ENCODE assay signal across 8 cellular contexts in the genomic region with DNA sequence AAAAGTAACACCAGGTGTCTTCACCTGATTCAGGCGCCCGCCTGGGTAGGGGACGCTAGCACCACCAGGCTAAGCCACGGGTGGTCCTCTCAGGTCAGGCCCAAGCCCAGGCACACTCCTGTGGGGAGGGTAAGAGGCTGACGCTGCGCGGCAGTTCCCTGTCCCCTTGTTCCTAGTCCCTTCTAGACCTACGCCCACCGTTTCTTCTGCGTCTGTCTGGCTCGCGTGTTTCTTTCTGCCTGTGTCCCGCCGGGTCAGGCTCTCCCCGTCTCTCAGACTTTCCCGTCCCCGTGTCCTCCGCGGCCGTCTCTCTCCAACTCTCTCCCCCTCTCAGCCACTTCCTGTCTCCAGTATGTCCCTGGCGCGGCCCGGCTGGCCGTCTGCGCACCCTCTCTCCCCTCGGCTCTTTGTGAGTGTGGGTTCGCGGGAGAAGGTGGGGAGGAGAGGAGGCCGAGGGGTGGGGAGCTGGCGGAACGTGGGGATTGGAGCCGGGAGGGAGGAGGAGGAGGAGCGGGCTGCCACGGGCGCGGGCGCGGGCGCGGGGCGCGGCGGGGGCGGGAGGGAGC. TPM values are rescaled to one million over a fixed set of nuclear protein-coding genes. Genes with fewer than 3 reads are reported as not detected.
DNase-seq lines count a peak whose midpoint lies in the region; ATAC-seq, FAIRE-seq and TF ChIP-seq lines count a peak whose summit lies in the region.

No MANE protein-coding gene starts in this region.

- TF ChIP-seq CTCF in DND-41 (IDR thresholded peaks at IDR 0.05; ENCODE audit: borderline replicate concordance, extremely low read depth, low read length, poor library complexity, severe bottlenecking) (no peak), HepG2 (CRISPR knock-in tag; IDR thresholded peaks at IDR 0.05) (no peak; the same call in 1 of the 2 replicates)

- H3K9ac ChIP-seq in DND-41 (ENCODE audit: low read depth, low read length) (peak overlapping the region; percentile 65), HepG2 (ENCODE audit: insufficient read depth, low read depth, low read length) (peak overlapping the region; percentile 83)

- no peak for FAIRE-seq in HepG2 (lab: Jason Lieb, UNC)

- intact Hi-C loops in HepG2 (cut with micrococcal nuclease; ENCODE audit: unreplicated experiment), result no loop called here

- WGBS in HepG2 (ENCODE audit: low lambda C conversion rate), result 1% methylated on average over 27 of the region's 44 CpGs

- H3K27me3 ChIP-seq in DND-41 (ENCODE audit: insufficient read depth, low read length, poor library complexity) (peaks cover 8% of the 10 kb centered on the region), HepG2 (ENCODE audit: control insufficient read depth in 1 of 2, insufficient read depth in 2 of 2, low read length in 2 of 2) (no peaks in the 10 kb centered on the region; a peak in 1 of 5 replicates)

- no peaks in the 10 kb centered on the region for H4K20me1 ChIP-seq in DND-41 (ENCODE audit: insufficient read depth, low read length)
- H4K20me1 ChIP-seq in HepG2 (ENCODE audit: insufficient read depth, low read length), result no peaks in the 10 kb centered on the region

- no peak for TF ChIP-seq RAD21 in HepG2 (CRISPR knock-in tag; IDR thresholded peaks at IDR 0.05)

- H2AFZ ChIP-seq in DND-41 (ENCODE audit: low read depth, low read length) (peak overlapping the region; percentile 96), HepG2 (ENCODE audit: low read length) (no peak overlapping the region)

- TSS peak; percentile 39 for BruUV-seq in HepG2 (replicated peaks; lab: Mats Ljungman, UMichigan)

- peak; percentile 53 for ATAC-seq in DND-41 (ENCODE audit: insufficient read depth, low read depth)
- ATAC-seq in GM21737 (IDR thresholded peaks at IDR 0.05; ENCODE audit: unreplicated experiment), result peak; percentile 25
- peak; percentile 3; the same call in 2 of the 3 replicates for ATAC-seq in HepG2
- ATAC-seq in HG03378 (IDR thresholded peaks at IDR 0.05; ENCODE audit: unreplicated experiment), result no peak

- in situ Hi-C loops in HepG2 (cut with HindIII; ENCODE audit: extremely low pct_ligation_motif_present, low pct_unique_long_range_greater_than_20kb), result no loop called here

- DNase-seq in DND-41 (peak; percentile 57), LoVo (ENCODE audit: low spot score) (peak; percentile 42), UCSD-AML1 (lab: John Stamatoyannopoulos, UW; ENCODE audit: unreplicated experiment) (peak; percentile 81), dermis microvascular lymphatic vessel endothelial cell (ENCODE audit: low read depth in 2 of 2) (peak; percentile 27 to 71), HepG2 (ENCODE audit: low spot score) (peak; percentile 51)
- DNase-seq in stimulated activated CD4-positive, alpha-beta T cell treated with anti-CD3 and anti-CD28 coated beads, Interleukin-4, amount 100 ng/mL, for 1 hour, result peak; percentile 37

- H3K4me1 ChIP-seq in DND-41 (ENCODE audit: insufficient read depth, low read length) (peaks cover 18% of the 10 kb centered on the region), HepG2 (ENCODE audit: insufficient read depth, low read length) (peaks cover 77% of the 10 kb centered on the region)

- H3K4me2 ChIP-seq in DND-41 (ENCODE audit: insufficient read depth, low read length), result peak overlapping the region; percentile 99
- H3K4me2 ChIP-seq in HepG2 (ENCODE audit: low read depth, low read length), result peak overlapping the region; percentile 99

- peak in 1 of 2 experiments; percentile 52; a peak in 2 of 4 replicates for TF ChIP-seq POLR2A in HepG2 (IDR thresholded peaks at IDR 0.05; ENCODE audit: insufficient read depth in 1 of 2, low read depth in 2 of 2, low read length in 2 of 2)

- H3K36me3 ChIP-seq in DND-41 (ENCODE audit: insufficient read depth, low read length) (no peaks in the 10 kb centered on the region), HepG2 (replicated peaks in 1 of 2; ENCODE audit: control insufficient read depth in 1 of 2, insufficient read depth in 2 of 2, low read length in 2 of 2) (no peaks in the 10 kb centered on the region)

- POLR2A ChIA-PET in HepG2 (lab: Yijun Ruan, JAX), result interaction anchor here (0.7 to 8.3 kb wide), 12 partner anchors 9 to 162 kb away, joined by 3 to 83 read pairs (median 6); a partner anchor contains a TSS

- H3K9me3 ChIP-seq in DND-41 (ENCODE audit: insufficient read depth, low read length, severe bottlenecking) (no peaks in the 10 kb centered on the region), HepG2 (ENCODE audit: low read length) (no peaks in the 10 kb centered on the region)

- peak overlapping the region; percentile 37 to 81 for H3K4me3 ChIP-seq in DND-41 (ENCODE audit: low read depth in 1 of 2, low read length in 2 of 2)
- H3K4me3 ChIP-seq in HepG2 (replicated peaks in 1 of 3; ENCODE audit: insufficient read depth in 1 of 3, low read depth in 2 of 3, low read length in 3 of 3), result peak overlapping the region; percentile 77 to 91 (median 83)

- CTCF ChIA-PET in HepG2 (lab: Yijun Ruan, JAX; ENCODE audit: low intra/inter-chr PET ratio, low total read pairs), result interaction anchor here (1.6 to 1.7 kb wide), 2 partner anchors 8 to 14 kb away, joined by 4 read pairs; no protein-coding TSS in a partner anchor

- TF ChIP-seq EP300 in HepG2 (IDR thresholded peaks at IDR 0.05; ENCODE audit: low read depth in 2 of 2, low read length in 2 of 2), result no peak
- no peak for TF ChIP-seq EP300 in HepG2 (CRISPR knock-in tag; IDR thresholded peaks at IDR 0.05; ENCODE audit: borderline replicate concordance)

- H3K27ac ChIP-seq in DND-41 (ENCODE audit: low read length), result peak overlapping the region; percentile 37; the same call in 1 of the 2 replicates
- peak overlapping the region; percentile 70 for H3K27ac ChIP-seq in HepG2 (ENCODE audit: extremely low read length, insufficient read depth, low read length)

- H3K79me2 ChIP-seq in DND-41 (ENCODE audit: insufficient read depth, low read length) (no peaks in the 10 kb centered on the region), HepG2 (ENCODE audit: insufficient read depth, low read length) (peaks cover 10% of the 10 kb centered on the region)

RNA-seq across cellular contexts. Expression of a gene that starts 3.1 kb away (rescaled TPM):
- 16.7 and 26.7 TPM in 2 replicates for total RNA-seq in dermis microvascular lymphatic vessel endothelial cell
- 3.2 and 8.9 TPM in 2 replicates for total RNA-seq in HepG2 (2016; rRNA removed; fragmentation: Illumina TruSeq; extraction: Trizol)
- 3.1 and 5.0 TPM in 2 replicates for total RNA-seq in HepG2 (2016; cell fraction: cytosol; rRNA removed; fragmentation: Illumina TruSeq; extraction: Trizol; ENCODE audit: low read depth)
- total RNA-seq in HepG2 (2016; cell fraction: insoluble cytoplasmic fraction; rRNA removed; fragmentation: Illumina TruSeq; extraction: Trizol), result 2.8 and 9.5 TPM in 2 replicates
- 3.1 and 3.8 TPM in 2 replicates for total RNA-seq in HepG2 (2016; cell fraction: membrane; rRNA removed; fragmentation: Illumina TruSeq; extraction: Trizol)
- total RNA-seq in HepG2 (2016; cell fraction: nucleus; rRNA removed; fragmentation: Illumina TruSeq; extraction: Trizol), result 13.3 and 14.8 TPM in 2 replicates
- 18.0 and 20.4 TPM in 2 replicates for polyA plus RNA-seq in HepG2 (2011; rRNA removed)
- polyA plus RNA-seq in HepG2 (2011; cell fraction: cytosol; rRNA removed), result 3.9 and 6.8 TPM in 2 replicates
- 181 and 258 TPM in 2 replicates for polyA plus RNA-seq in HepG2 (2011; cell fraction: nucleus; rRNA removed)
- 13.0 and 15.3 TPM in 2 replicates for polyA plus RNA-seq in HepG2 (2012)
- polyA plus RNA-seq in HepG2 (2016; cell fraction: cytosol; fragmentation: Illumina TruSeq; extraction: Trizol; ENCODE audit: low read depth), result 0.96 and 1.4 TPM in 2 replicates
- polyA plus RNA-seq in HepG2 (2016; cell fraction: insoluble cytoplasmic fraction; fragmentation: Illumina TruSeq; extraction: Trizol; ENCODE audit: low read depth), result 5.7 and 8.2 TPM in 2 replicates
- 2.0 and 4.2 TPM in 2 replicates for polyA plus RNA-seq in HepG2 (2016; cell fraction: membrane; fragmentation: Illumina TruSeq; extraction: Trizol; ENCODE audit: low read depth)
- 34.1 and 49.0 TPM in 2 replicates for polyA plus RNA-seq in HepG2 (2016; cell fraction: nucleus; fragmentation: Illumina TruSeq; extraction: Trizol; ENCODE audit: insufficient read depth, low read depth)
- 34.0 and 38.3 TPM in 2 replicates for polyA minus RNA-seq in HepG2 (2011; rRNA and poly(A)+ RNA removed; ENCODE audit: low replicate concordance)
- 9.9 and 10.3 TPM in 2 replicates for polyA minus RNA-seq in HepG2 (2011; cell fraction: cytosol; rRNA and poly(A)+ RNA removed)
- 63.8 and 80.3 TPM in 2 replicates for polyA minus RNA-seq in HepG2 (2011; cell fraction: nucleus; rRNA and poly(A)+ RNA removed)

RNA-seq across cellular contexts. Expression of a gene that starts 32.5 kb away (rescaled TPM):
- 9.8 and 15.4 TPM in 2 replicates for total RNA-seq in dermis microvascular lymphatic vessel endothelial cell
- 9.0 and 9.2 TPM in 2 replicates for total RNA-seq in HepG2 (2016; rRNA removed; fragmentation: Illumina TruSeq; extraction: Trizol)
- 0.79 and 1.3 TPM in 2 replicates for total RNA-seq in HepG2 (2016; cell fraction: cytosol; rRNA removed; fragmentation: Illumina TruSeq; extraction: Trizol; ENCODE audit: low read depth)
- total RNA-seq in HepG2 (2016; cell fraction: insoluble cytoplasmic fraction; rRNA removed; fragmentation: Illumina TruSeq; extraction: Trizol), result 7.9 and 8.6 TPM in 2 replicates
- total RNA-seq in HepG2 (2016; cell fraction: membrane; rRNA removed; fragmentation: Illumina TruSeq; extraction: Trizol), result 2.8 and 3.1 TPM in 2 replicates
- total RNA-seq in HepG2 (2016; cell fraction: nucleus; rRNA removed; fragmentation: Illumina TruSeq; extraction: Trizol), result 5.1 and 5.3 TPM in 2 replicates
- 9.2 and 10.7 TPM in 2 replicates for polyA plus RNA-seq in HepG2 (2011; rRNA removed)
- 11.7 and 12.2 TPM in 2 replicates for polyA plus RNA-seq in HepG2 (2011; cell fraction: cytosol; rRNA removed)
- polyA plus RNA-seq in HepG2 (2011; cell fraction: nucleus; rRNA removed), result 12.1 and 12.6 TPM in 2 replicates
- 6.0 and 9.7 TPM in 2 replicates for polyA plus RNA-seq in HepG2 (2012)
- polyA plus RNA-seq in HepG2 (2016; cell fraction: cytosol; fragmentation: Illumina TruSeq; extraction: Trizol; ENCODE audit: low read depth), result 0.86 and 1.1 TPM in 2 replicates
- polyA plus RNA-seq in HepG2 (2016; cell fraction: insoluble cytoplasmic fraction; fragmentation: Illumina TruSeq; extraction: Trizol; ENCODE audit: low read depth), result 11.6 and 12.5 TPM in 2 replicates
- polyA plus RNA-seq in HepG2 (2016; cell fraction: membrane; fragmentation: Illumina TruSeq; extraction: Trizol; ENCODE audit: low read depth), result 2.0 and 3.3 TPM in 2 replicates
- 7.6 and 8.3 TPM in 2 replicates for polyA plus RNA-seq in HepG2 (2016; cell fraction: nucleus; fragmentation: Illumina TruSeq; extraction: Trizol; ENCODE audit: insufficient read depth, low read depth)
- 27.5 and 69.5 TPM in 2 replicates for polyA minus RNA-seq in HepG2 (2011; rRNA and poly(A)+ RNA removed; ENCODE audit: low replicate concordance)
- 8.3 and 10.6 TPM in 2 replicates for polyA minus RNA-seq in HepG2 (2011; cell fraction: cytosol; rRNA and poly(A)+ RNA removed)
- 9.5 and 12.8 TPM in 2 replicates for polyA minus RNA-seq in HepG2 (2011; cell fraction: nucleus; rRNA and poly(A)+ RNA removed)

RNA-seq across cellular contexts. Expression of a gene that starts 40.5 kb away (rescaled TPM):
- total RNA-seq in dermis microvascular lymphatic vessel endothelial cell, result 834 and 1,072 TPM in 2 replicates
- 548 and 779 TPM in 2 replicates for total RNA-seq in HepG2 (2016; rRNA removed; fragmentation: Illumina TruSeq; extraction: Trizol)
- total RNA-seq in HepG2 (2016; cell fraction: cytosol; rRNA removed; fragmentation: Illumina TruSeq; extraction: Trizol; ENCODE audit: low read depth), result 127 and 150 TPM in 2 replicates
- total RNA-seq in HepG2 (2016; cell fraction: insoluble cytoplasmic fraction; rRNA removed; fragmentation: Illumina TruSeq; extraction: Trizol), result 568 and 746 TPM in 2 replicates
- 454 and 551 TPM in 2 replicates for total RNA-seq in HepG2 (2016; cell fraction: membrane; rRNA removed; fragmentation: Illumina TruSeq; extraction: Trizol)
- 263 and 291 TPM in 2 replicates for total RNA-seq in HepG2 (2016; cell fraction: nucleus; rRNA removed; fragmentation: Illumina TruSeq; extraction: Trizol)
- 327 and 416 TPM in 2 replicates for polyA plus RNA-seq in HepG2 (2011; rRNA removed)
- 501 and 516 TPM in 2 replicates for polyA plus RNA-seq in HepG2 (2011; cell fraction: cytosol; rRNA removed)
- 203 and 222 TPM in 2 replicates for polyA plus RNA-seq in HepG2 (2011; cell fraction: nucleus; rRNA removed)
- 450 and 479 TPM in 2 replicates for polyA plus RNA-seq in HepG2 (2012)
- polyA plus RNA-seq in HepG2 (2016; cell fraction: cytosol; fragmentation: Illumina TruSeq; extraction: Trizol; ENCODE audit: low read depth), result 74.7 and 91.4 TPM in 2 replicates
- 445 and 458 TPM in 2 replicates for polyA plus RNA-seq in HepG2 (2016; cell fraction: insoluble cytoplasmic fraction; fragmentation: Illumina TruSeq; extraction: Trizol; ENCODE audit: low read depth)
- 254 and 316 TPM in 2 replicates for polyA plus RNA-seq in HepG2 (2016; cell fraction: membrane; fragmentation: Illumina TruSeq; extraction: Trizol; ENCODE audit: low read depth)
- 258 and 266 TPM in 2 replicates for polyA plus RNA-seq in HepG2 (2016; cell fraction: nucleus; fragmentation: Illumina TruSeq; extraction: Trizol; ENCODE audit: insufficient read depth, low read depth)
- 738 and 1,247 TPM in 2 replicates for polyA minus RNA-seq in HepG2 (2011; rRNA and poly(A)+ RNA removed; ENCODE audit: low replicate concordance)
- polyA minus RNA-seq in HepG2 (2011; cell fraction: cytosol; rRNA and poly(A)+ RNA removed), result 496 and 595 TPM in 2 replicates
- polyA minus RNA-seq in HepG2 (2011; cell fraction: nucleus; rRNA and poly(A)+ RNA removed), result 250 and 365 TPM in 2 replicates

RNA-seq across cellular contexts. Expression of a gene that starts 50.7 kb away (rescaled TPM):
- total RNA-seq in dermis microvascular lymphatic vessel endothelial cell (2.7 and 6.9 TPM in 2 replicates), HepG2 (2016; rRNA removed; fragmentation: Illumina TruSeq; extraction: Trizol) (2.1 and 3.9 TPM in 2 replicates)
- 5.3 and 5.9 TPM in 2 replicates for total RNA-seq in HepG2 (2016; cell fraction: cytosol; rRNA removed; fragmentation: Illumina TruSeq; extraction: Trizol; ENCODE audit: low read depth)
- 2.5 and 4.7 TPM in 2 replicates for total RNA-seq in HepG2 (2016; cell fraction: insoluble cytoplasmic fraction; rRNA removed; fragmentation: Illumina TruSeq; extraction: Trizol)
- total RNA-seq in HepG2 (2016; cell fraction: membrane; rRNA removed; fragmentation: Illumina TruSeq; extraction: Trizol), result 3.3 and 3.5 TPM in 2 replicates
- total RNA-seq in HepG2 (2016; cell fraction: nucleus; rRNA removed; fragmentation: Illumina TruSeq; extraction: Trizol), result 1.9 and 3.2 TPM in 2 replicates
- polyA plus RNA-seq in HepG2 (2011; rRNA removed), result 22.6 and 25.2 TPM in 2 replicates
- 19.0 and 41.0 TPM in 2 replicates for polyA plus RNA-seq in HepG2 (2011; cell fraction: cytosol; rRNA removed)
- 8.4 and 9.6 TPM in 2 replicates for polyA plus RNA-seq in HepG2 (2011; cell fraction: nucleus; rRNA removed)
- polyA plus RNA-seq in HepG2 (2012), result 3.4 and 4.6 TPM in 2 replicates
- polyA plus RNA-seq in HepG2 (2016; cell fraction: cytosol; fragmentation: Illumina TruSeq; extraction: Trizol; ENCODE audit: low read depth), result 4.2 and 5.7 TPM in 2 replicates
- 2.0 and 2.4 TPM in 2 replicates for polyA plus RNA-seq in HepG2 (2016; cell fraction: insoluble cytoplasmic fraction; fragmentation: Illumina TruSeq; extraction: Trizol; ENCODE audit: low read depth)
- 3.2 and 3.8 TPM in 2 replicates for polyA plus RNA-seq in HepG2 (2016; cell fraction: membrane; fragmentation: Illumina TruSeq; extraction: Trizol; ENCODE audit: low read depth)
- polyA plus RNA-seq in HepG2 (2016; cell fraction: nucleus; fragmentation: Illumina TruSeq; extraction: Trizol; ENCODE audit: insufficient read depth, low read depth), result 5.4 and 7.5 TPM in 2 replicates
- polyA minus RNA-seq in HepG2 (2011; rRNA and poly(A)+ RNA removed; ENCODE audit: low replicate concordance), result 9.0 and 27.1 TPM in 2 replicates
- 8.7 and 9.5 TPM in 2 replicates for polyA minus RNA-seq in HepG2 (2011; cell fraction: cytosol; rRNA and poly(A)+ RNA removed)
- 0.77 and 1.6 TPM in 2 replicates for polyA minus RNA-seq in HepG2 (2011; cell fraction: nucleus; rRNA and poly(A)+ RNA removed)

RNA-seq across cellular contexts. Expression of a gene that starts 56.5 kb away (rescaled TPM):
- not detected in 2 replicates for total RNA-seq in dermis microvascular lymphatic vessel endothelial cell
- total RNA-seq in HepG2 (2016; rRNA removed; fragmentation: Illumina TruSeq; extraction: Trizol), result 6.1 and 14.9 TPM in 2 replicates
- 1.3 and 1.6 TPM in 2 replicates for total RNA-seq in HepG2 (2016; cell fraction: cytosol; rRNA removed; fragmentation: Illumina TruSeq; extraction: Trizol; ENCODE audit: low read depth)
- 5.1 and 14.3 TPM in 2 replicates for total RNA-seq in HepG2 (2016; cell fraction: insoluble cytoplasmic fraction; rRNA removed; fragmentation: Illumina TruSeq; extraction: Trizol)
- total RNA-seq in HepG2 (2016; cell fraction: membrane; rRNA removed; fragmentation: Illumina TruSeq; extraction: Trizol), result 3.9 and 5.2 TPM in 2 replicates
- 20.7 and 23.6 TPM in 2 replicates for total RNA-seq in HepG2 (2016; cell fraction: nucleus; rRNA removed; fragmentation: Illumina TruSeq; extraction: Trizol)
- polyA plus RNA-seq in HepG2 (2011; rRNA removed), result 108 and 131 TPM in 2 replicates
- polyA plus RNA-seq in HepG2 (2011; cell fraction: cytosol; rRNA removed), result 102 and 125 TPM in 2 replicates
- 476 and 502 TPM in 2 replicates for polyA plus RNA-seq in HepG2 (2011; cell fraction: nucleus; rRNA removed)
- polyA plus RNA-seq in HepG2 (2012), result 40.7 and 74.1 TPM in 2 replicates
- 2.1 and 3.1 TPM in 2 replicates for polyA plus RNA-seq in HepG2 (2016; cell fraction: cytosol; fragmentation: Illumina TruSeq; extraction: Trizol; ENCODE audit: low read depth)
- 8.4 and 8.5 TPM in 2 replicates for polyA plus RNA-seq in HepG2 (2016; cell fraction: insoluble cytoplasmic fraction; fragmentation: Illumina TruSeq; extraction: Trizol; ENCODE audit: low read depth)
- polyA plus RNA-seq in HepG2 (2016; cell fraction: membrane; fragmentation: Illumina TruSeq; extraction: Trizol; ENCODE audit: low read depth), result 3.3 and 4.5 TPM in 2 replicates
- polyA plus RNA-seq in HepG2 (2016; cell fraction: nucleus; fragmentation: Illumina TruSeq; extraction: Trizol; ENCODE audit: insufficient read depth, low read depth), result 40.5 and 42.0 TPM in 2 replicates
- polyA minus RNA-seq in HepG2 (2011; rRNA and poly(A)+ RNA removed; ENCODE audit: low replicate concordance), result 0.16 and 255 TPM in 2 replicates
- 39.8 and 42.8 TPM in 2 replicates for polyA minus RNA-seq in HepG2 (2011; cell fraction: cytosol; rRNA and poly(A)+ RNA removed)
- polyA minus RNA-seq in HepG2 (2011; cell fraction: nucleus; rRNA and poly(A)+ RNA removed), result 79.3 and 125 TPM in 2 replicates
